Comparison of ENCODE assay signal across 10 cellular contexts in genomic region chr3:65436580-65436979, GRCh38.
DNase-seq lines count a peak whose midpoint lies in the region; FAIRE-seq and TF ChIP-seq lines count a peak whose summit lies in the region.
"Had no signal": no experiment of that assay in that cellular context is flagged by ENCODE, and none has a peak within 500 bp of the region (broad histone marks: within the 10 kb centered on the region; RNA-seq: fewer than 3 reads in every experiment).

No MANE protein-coding gene starts in this region.

- TF ChIP-seq CTCF in A673 (conservative IDR thresholded peaks at IDR 0.05; ENCODE audit: low read depth, low read length) (peak; percentile 44), esophagus muscularis mucosa (IDR thresholded peaks at IDR 0.05) (peak in 1 of 3 experiments; percentile 32)

- TF ChIP-seq EP300 in esophagus muscularis mucosa (IDR thresholded peaks at IDR 0.05) = no peak

- POLR2A ChIA-PET in A673 (lab: Charles Lee; ENCODE audit: low non-redundant PET) = interaction anchor here (0.9 kb wide), 1 partner anchor 8 kb away, joined by 10 read pairs; no protein-coding TSS in a partner anchor

- DNase-seq in A673 (ENCODE audit: low spot score) (peak; percentile 29), GM12892 (ENCODE audit: insufficient read length) (no peak), RPMI7951 (ENCODE audit: low read depth) (peak; percentile 29), head of caudate nucleus (peak in 28 of 42 donors; percentile 6 to 71 (median 34)), activated T-cell treated with anti-CD3 and anti-CD28 coated beads for 4 hours (no peak), esophagus muscularis mucosa (ENCODE audit: extremely low spot score) (no peak), NCI-H226 (no peak)
- no peak for DNase-seq in activated CD4-positive, alpha-beta T cell treated with anti-CD3 and anti-CD28 coated beads for 1 hour
- DNase-seq: effector memory CD8-positive, alpha-beta T cell; uterus had no signal

- intact Hi-C loops in A673 (cut with micrococcal nuclease; ENCODE audit: unreplicated experiment) = loop anchor here (5.0 to 10.0 kb wide), 2 partner anchors 238 to 904 kb away; no protein-coding TSS in a partner anchor
- intact Hi-C loops in head of caudate nucleus (cut with DNase I) = no loop called here
- intact Hi-C loops in esophagus muscularis mucosa (cut with DNase I) = loop anchor here (10.0 kb wide), 1 partner anchor 238 kb away; no protein-coding TSS in a partner anchor

- H3K4me3 ChIP-seq in A673 (ENCODE audit: low read depth, low read length, poor library complexity, severe bottlenecking) (no peak overlapping the region), esophagus muscularis mucosa (no peak overlapping the region)
- H3K4me3 ChIP-seq: uterus had no signal

- H3K27me3 ChIP-seq in A673 (replicated peaks; ENCODE audit: insufficient read depth, low read depth, low read length, poor library complexity) (no peaks in the 10 kb centered on the region), esophagus muscularis mucosa (no peaks in the 10 kb centered on the region)
- H3K27me3 ChIP-seq: uterus had no signal

- H3K27ac ChIP-seq in A673 (ENCODE audit: low read depth, low read length, poor library complexity, severe bottlenecking) = no peak overlapping the region
- no peak overlapping the region for H3K27ac ChIP-seq in esophagus muscularis mucosa (replicated peaks in 1 of 4)
- H3K27ac ChIP-seq: uterus had no signal

- H3K4me1 ChIP-seq in A673 (ENCODE audit: insufficient read depth, low read length, poor library complexity, severe bottlenecking) = no peaks in the 10 kb centered on the region
- peaks cover 0 to 6% (median 4%) of the 10 kb centered on the region in 4 donors for H3K4me1 ChIP-seq in esophagus muscularis mucosa
- H3K4me1 ChIP-seq: uterus had no signal

- peak; percentile 46 for FAIRE-seq in GM12892 (lab: Jason Lieb, UNC)

- H3K9me3 ChIP-seq in A673 (ENCODE audit: low read depth, low read length, poor library complexity, severe bottlenecking) (no peaks in the 10 kb centered on the region), esophagus muscularis mucosa (no peaks in the 10 kb centered on the region)
- H3K9me3 ChIP-seq: uterus had no signal

- BruUV-seq in A673 (replicated peaks; lab: Mats Ljungman, UMichigan) = no TSS peak

- CTCF ChIA-PET in A673 (lab: Charles Lee) = no interaction called here

- no peaks in the 10 kb centered on the region for H3K36me3 ChIP-seq in A673 (ENCODE audit: insufficient read depth, low read length, poor library complexity, severe bottlenecking)
- H3K36me3 ChIP-seq in esophagus muscularis mucosa = peaks cover 0 to 21% (median 9%) of the 10 kb centered on the region in 4 donors
- H3K36me3 ChIP-seq: uterus had no signal

- TF ChIP-seq POLR2A in GM12892 (IDR thresholded peaks at IDR 0.05; ENCODE audit: low read depth, low read length) = no peak
- no peak for TF ChIP-seq POLR2A in esophagus muscularis mucosa (IDR thresholded peaks at IDR 0.05; ENCODE audit: low read depth)

- WGBS in esophagus muscularis mucosa = 50% methylated on average over 1 of the region's 1 CpG

Comparison
In these comparisons a context has a peak if more than half of its experiments do, and no peak if none do; other contexts are left out.
1. DNase-seq: peak in A673 (single experiment), RPMI7951 (single experiment) and head of caudate nucleus (28 of 42); none in GM12892 (single experiment), activated CD4-positive, alpha-beta T cell treated with anti-CD3 and anti-CD28 coated beads for 1 hour (single experiment), activated T-cell treated with anti-CD3 and anti-CD28 coated beads for 4 hours (single experiment), esophagus muscularis mucosa (single experiment) and NCI-H226 (single experiment).